20 cellular contexts compared by ENCODE assay signal in the genomic region with DNA sequence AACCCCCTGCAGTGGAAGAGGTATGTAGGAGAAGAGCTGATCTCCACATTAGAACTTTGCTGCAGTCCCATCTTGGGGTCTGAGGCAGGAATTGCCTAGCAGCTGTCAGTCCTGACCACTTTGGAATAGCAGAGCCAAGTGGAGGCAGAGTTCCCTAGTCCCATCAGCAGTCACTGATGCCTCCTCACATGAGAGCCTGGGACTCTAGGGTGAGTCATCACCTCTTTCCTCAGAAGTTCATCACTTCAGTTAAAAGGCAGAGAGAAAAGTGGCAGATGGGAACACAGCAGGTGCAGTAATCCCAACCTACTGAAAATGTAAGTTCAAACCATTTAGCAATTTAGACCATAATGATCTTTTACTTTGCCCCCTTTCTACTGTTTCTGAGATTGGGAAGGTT.
DNase-seq lines count a peak whose midpoint lies in the region; ATAC-seq, FAIRE-seq and TF ChIP-seq lines count a peak whose summit lies in the region.
"Had no signal": no experiment of that assay in that cellular context is flagged by ENCODE, and none has a peak within 500 bp of the region (broad histone marks: within the 10 kb centered on the region; RNA-seq: fewer than 3 reads in every experiment).

No MANE protein-coding gene starts in this region.

- H3K79me2 ChIP-seq in endothelial cell of umbilical vein (ENCODE audit: control insufficient read depth, insufficient read depth, low read length) = no peaks in the 10 kb centered on the region

- no peak overlapping the region for H3K4me2 ChIP-seq in endothelial cell of umbilical vein (ENCODE audit: insufficient read depth, low read length)

- no peaks in the 10 kb centered on the region for H3K4me1 Mint-ChIP-seq in MCF 10A (ENCODE audit: insufficient read depth, unreplicated experiment)

- no peaks in the 10 kb centered on the region for H3K36me3 ChIP-seq in breast epithelium
- no peaks in the 10 kb centered on the region for H3K36me3 ChIP-seq in endothelial cell of umbilical vein (ENCODE audit: control insufficient read depth in 2 of 2, extremely low read depth in 1 of 2, insufficient read depth in 2 of 2, low read length in 2 of 2)
- no peaks in the 10 kb centered on the region for H3K36me3 ChIP-seq in esophagus squamous epithelium
- H3K36me3 ChIP-seq: cardiac muscle cell, thyroid gland had no signal

- H3K27ac ChIP-seq in breast epithelium (no peak overlapping the region), endothelial cell of umbilical vein (ENCODE audit: insufficient read depth, low read depth, low read length) (no peak overlapping the region), esophagus squamous epithelium (no peak overlapping the region)
- H3K27ac ChIP-seq: cardiac muscle cell, thyroid gland had no signal

- no peaks in the 10 kb centered on the region for H3K9me3 Mint-ChIP-seq in MCF 10A (ENCODE audit: unreplicated experiment)
- H3K9me3 Mint-ChIP-seq: T-helper 2 cell treated with Interferon-gamma antibody and Interleukin-4, amounts not matched to agents 5 μg/mL and 100 μg/mL, for 36 hours had no signal

- TF ChIP-seq POLR2A in breast epithelium (IDR thresholded peaks at IDR 0.05) (no peak), endothelial cell of umbilical vein (IDR thresholded peaks at IDR 0.05; ENCODE audit: low read depth, low read length) (no peak), esophagus squamous epithelium (IDR thresholded peaks at IDR 0.05) (no peak)

- no peaks in the 10 kb centered on the region for H4K20me1 ChIP-seq in endothelial cell of umbilical vein (replicated peaks; ENCODE audit: control insufficient read depth, extremely low read depth, insufficient read depth, low read length)

- no peak overlapping the region for H3K4me3 Mint-ChIP-seq in MCF 10A (ENCODE audit: unreplicated experiment)
- H3K4me3 Mint-ChIP-seq: H9; T-helper 2 cell treated with Interferon-gamma antibody and Interleukin-4, amounts not matched to agents 5 μg/mL and 100 μg/mL, for 36 hours had no signal

- CTCF ChIA-PET in MCF 10A (lab: Yijun Ruan, JAX) = no interaction called here
- CTCF ChIA-PET in endothelial cell of umbilical vein (lab: Charles Lee) = no interaction called here

- peaks cover 49% of the 10 kb centered on the region for H3K27me3 Mint-ChIP-seq in MCF 10A (ENCODE audit: insufficient read depth, unreplicated experiment)

- H3K4me1 ChIP-seq in breast epithelium (no peaks in the 10 kb centered on the region), endothelial cell of umbilical vein (ENCODE audit: control insufficient read depth, extremely low read depth, insufficient read depth, low read length) (no peaks in the 10 kb centered on the region), esophagus squamous epithelium (no peaks in the 10 kb centered on the region)

- no TSS peak for BruUV-seq in MCF 10A (replicated peaks; lab: Mats Ljungman, UMichigan)
- BruUV-seq in endothelial cell of umbilical vein (replicated peaks; lab: Mats Ljungman, UMichigan) = no TSS peak

- H3K4me3 ChIP-seq in breast epithelium (no peak overlapping the region), endothelial cell of umbilical vein (replicated peaks in 1 of 3; ENCODE audit: insufficient read depth in 1 of 3, low read depth in 1 of 3, low read length in 3 of 3) (no peak overlapping the region), esophagus squamous epithelium (no peak overlapping the region)
- H3K4me3 ChIP-seq: cardiac muscle cell, thyroid gland had no signal

- no peak overlapping the region for H2AFZ ChIP-seq in endothelial cell of umbilical vein (ENCODE audit: low read depth, low read length)

- DNase-seq in MCF 10A (ENCODE audit: unreplicated experiment) = peak; percentile 24
- DNase-seq in breast epithelium (ENCODE audit: low spot score in 2 of 2) = no peak
- peak; percentile 2 for DNase-seq in NCI-H510A treated with DMSO at 0.1 percent for 48 hours (lab: John Stamatoyannopoulos, UW)
- no peak for DNase-seq in endothelial cell of umbilical vein (ENCODE audit: low read depth, low spot score)
- peak; percentile 12 for DNase-seq in urothelium cell line (ENCODE audit: low spot score)
- DNase-seq in NCI-H2196 treated with DMSO at 0.1 percent for 48 hours (lab: John Stamatoyannopoulos, UW; ENCODE audit: unreplicated experiment) = no peak
- no peak for DNase-seq in esophagus squamous epithelium (lab: John Stamatoyannopoulos, UW)
- DNase-seq: activated CD4-positive, alpha-beta T cell treated with anti-CD3 and anti-CD28 coated beads for 4 hours; activated naive CD4-positive, alpha-beta T cell treated with anti-CD3 and anti-CD28 coated beads, Interleukin-2, amount 50 U/mL, for 16 hours; effector memory CD4-positive, alpha-beta T cell; H9; Karpas-422; mesendoderm; NCI-H187; stimulated activated CD4-positive, alpha-beta T cell treated with anti-CD3 and anti-CD28 coated beads, Interleukin-4, amount 100 ng/mL, for 4 hours; thyroid gland had no signal

- TF ChIP-seq CTCF in MCF 10A (IDR thresholded peaks at IDR 0.05; ENCODE audit: unreplicated experiment) (no peak), breast epithelium (IDR thresholded peaks at IDR 0.05) (no peak), endothelial cell of umbilical vein (IDR thresholded peaks at IDR 0.05; ENCODE audit: extremely low read depth in 1 of 2, insufficient read depth in 1 of 2, low read depth in 1 of 2, low read length in 2 of 2) (no peak), esophagus squamous epithelium (IDR thresholded peaks at IDR 0.05) (no peak)

- no peaks in the 10 kb centered on the region for H3K9me1 ChIP-seq in endothelial cell of umbilical vein (replicated peaks; ENCODE audit: control insufficient read depth, extremely low read depth, insufficient read depth, low read length)

- H3K27me3 ChIP-seq in breast epithelium (peaks cover 0 to 16% of the 10 kb centered on the region in 2 donors), endothelial cell of umbilical vein (ENCODE audit: control insufficient read depth in 2 of 2, insufficient read depth in 2 of 2, low read length in 2 of 2) (no peaks in the 10 kb centered on the region), esophagus squamous epithelium (no peaks in the 10 kb centered on the region)
- H3K27me3 ChIP-seq: cardiac muscle cell, thyroid gland had no signal

- no peak overlapping the region for H3K27ac Mint-ChIP-seq in MCF 10A (ENCODE audit: low read depth, unreplicated experiment)
- H3K27ac Mint-ChIP-seq: H9; T-helper 2 cell treated with Interferon-gamma antibody and Interleukin-4, amounts not matched to agents 5 μg/mL and 100 μg/mL, for 36 hours had no signal

- H3K36me3 Mint-ChIP-seq in MCF 10A (ENCODE audit: insufficient read depth, unreplicated experiment) = no peaks in the 10 kb centered on the region

- dilution Hi-C loops in endothelial cell of umbilical vein (cut with MboI; ENCODE audit: extremely low pct_ligation_motif_present, low sequenced_read_pairs) = no loop called here

- intact Hi-C loops in MCF 10A (cut with micrococcal nuclease) = loop anchor here (10.0 kb wide), 1 partner anchor 446 kb away; no protein-coding TSS in a partner anchor
- intact Hi-C loops in breast epithelium (cut with DNase I; ENCODE audit: low total_unique reads) = loop anchor here (5.0 kb wide), 1 partner anchor 1467 kb away; no protein-coding TSS in a partner anchor
- intact Hi-C loops in endothelial cell of umbilical vein (cut with micrococcal nuclease) = no loop called here
- intact Hi-C loops in esophagus squamous epithelium (cut with DNase I) = no loop called here

- H3K9me3 ChIP-seq in breast epithelium (no peaks in the 10 kb centered on the region), endothelial cell of umbilical vein (replicated peaks; ENCODE audit: control insufficient read depth, insufficient read depth, low read length) (no peaks in the 10 kb centered on the region), esophagus squamous epithelium (no peaks in the 10 kb centered on the region)
- H3K9me3 ChIP-seq: thyroid gland had no signal

- H3K9ac ChIP-seq in endothelial cell of umbilical vein (replicated peaks; ENCODE audit: extremely low read depth, insufficient read depth, low read length) = no peak overlapping the region

- ATAC-seq in GM18909 (IDR thresholded peaks at IDR 0.05; ENCODE audit: poor library complexity, unreplicated experiment) = no peak
- ATAC-seq: Right ventricle myocardium inferior had no signal

- FAIRE-seq in endothelial cell of umbilical vein (lab: Jason Lieb, UNC) = no peak
- FAIRE-seq in urothelium cell line (lab: Jason Lieb, UNC) = no peak

- POLR2A ChIA-PET in MCF 10A (lab: Yijun Ruan, JAX) = no interaction called here
- POLR2A ChIA-PET in endothelial cell of umbilical vein (lab: Charles Lee) = no interaction called here

TF ChIP-seq in endothelial cell of umbilical vein, 7 proteins besides CTCF, POLR2A, EP300 and RAD21:
- TF ChIP-seq JUN (IDR thresholded peaks at IDR 0.05; ENCODE audit: borderline replicate concordance, insufficient read depth, insufficient read length, low read depth) = peak; percentile 17
- peak; percentile 12 for TF ChIP-seq FOS (IDR thresholded peaks at IDR 0.05; ENCODE audit: borderline replicate concordance, insufficient read depth, low read length)
- TF ChIP-seq GATA2 (IDR thresholded peaks at IDR 0.05; ENCODE audit: insufficient read depth, insufficient read length, low read depth, low read length) = no peak
- TF ChIP-seq, protein P1, sequence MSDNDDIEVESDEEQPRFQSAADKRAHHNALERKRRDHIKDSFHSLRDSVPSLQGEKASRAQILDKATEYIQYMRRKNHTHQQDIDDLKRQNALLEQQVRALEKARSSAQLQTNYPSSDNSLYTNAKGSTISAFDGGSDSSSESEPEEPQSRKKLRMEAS (IDR thresholded peaks at IDR 0.05; ENCODE audit: insufficient read depth, insufficient read length) = no peak
- no peak for TF ChIP-seq MYC (IDR thresholded peaks at IDR 0.05; ENCODE audit: low read depth, low read length)
- no peak for TF ChIP-seq POLR2AphosphoS5 (IDR thresholded peaks at IDR 0.05; ENCODE audit: insufficient read depth, low read depth, low read length)
- TF ChIP-seq EZH2 (IDR thresholded peaks at IDR 0.05; ENCODE audit: borderline replicate concordance, low read depth, low read length, severe bottlenecking) = no peak

Comparison
In these comparisons a context has a peak if more than half of its experiments do, and no peak if none do; other contexts are left out.
1. DNase-seq: peak in MCF 10A (single experiment), NCI-H510A treated with DMSO at 0.1 percent for 48 hours (single experiment) and urothelium cell line (single experiment); none in breast epithelium (0 of 2), endothelial cell of umbilical vein (single experiment), NCI-H2196 treated with DMSO at 0.1 percent for 48 hours (single experiment) and esophagus squamous epithelium (single experiment).
2. intact Hi-C loops: an anchor here in MCF 10A (10.0 kb wide) and breast epithelium (5.0 kb wide); none called in endothelial cell of umbilical vein and esophagus squamous epithelium.